In the genomic region with DNA sequence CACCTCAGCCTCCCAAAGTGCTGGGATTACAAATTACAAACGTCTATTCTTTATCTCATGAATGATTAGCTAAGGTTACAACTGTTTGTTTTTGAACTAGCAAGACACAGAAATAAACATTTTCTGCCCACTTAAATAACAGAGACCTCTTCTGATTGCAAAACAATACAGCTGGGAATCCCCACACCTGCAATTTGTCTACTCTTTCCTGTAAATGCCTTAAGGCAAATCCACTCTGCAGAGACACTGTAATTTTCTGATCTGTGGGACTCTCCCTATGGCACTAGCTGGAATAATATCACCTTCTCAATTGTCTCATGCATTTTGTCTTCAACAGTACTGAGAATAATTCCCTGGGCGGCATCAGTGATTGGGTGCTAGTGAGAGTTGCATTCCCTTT, we compare ENCODE assay signal across 14 cellular contexts.
DNase-seq lines count a peak whose midpoint lies in the region; ATAC-seq and TF ChIP-seq lines count a peak whose summit lies in the region.
"Had no signal": no experiment of that assay in that cellular context is flagged by ENCODE, and none has a peak within 500 bp of the region (broad histone marks: within the 10 kb centered on the region; RNA-seq: fewer than 3 reads in every experiment).

No MANE protein-coding gene starts in this region.

- no peak overlapping the region for H3K4me2 ChIP-seq in hepatocyte

- peaks cover 10% of the 10 kb centered on the region for H3K4me1 ChIP-seq in hepatocyte (ENCODE audit: insufficient read depth)
- no peaks in the 10 kb centered on the region for H3K4me1 ChIP-seq in SJCRH30

- no peak overlapping the region for H3K4me3 ChIP-seq in hepatocyte
- no peak overlapping the region for H3K4me3 ChIP-seq in SJCRH30
- H3K4me3 ChIP-seq: lower lobe of right lung, tibial nerve had no signal

- WGBS in hepatocyte (ENCODE audit: low lambda C conversion rate, missing lambda C conversion rate) = 75% methylated on average over 2 of the region's 2 CpGs

- H3K36me3 ChIP-seq in hepatocyte (replicated peaks; ENCODE audit: insufficient read depth, low read depth) = no peaks in the 10 kb centered on the region
- no peaks in the 10 kb centered on the region for H3K36me3 ChIP-seq in SJCRH30
- H3K36me3 ChIP-seq: lower lobe of right lung, tibial nerve had no signal

- no peak overlapping the region for H2AFZ ChIP-seq in hepatocyte

- peaks cover 26% of the 10 kb centered on the region for H3K4me1 Mint-ChIP-seq in activated naive CD8-positive, alpha-beta T cell (ENCODE audit: low read depth)

- H3K27ac Mint-ChIP-seq in activated naive CD4-positive, alpha-beta T cell treated with anti-CD3 and anti-CD28 coated beads, Interleukin-2, amount 50 U/mL, for 72 hours = peak overlapping the region; percentile 73 to 79
- H3K27ac Mint-ChIP-seq in activated naive CD8-positive, alpha-beta T cell = peak overlapping the region; percentile 90

- H3K9me2 ChIP-seq in hepatocyte (replicated peaks; ENCODE audit: insufficient read depth) = no peaks in the 10 kb centered on the region

- DNase-seq in activated naive CD4-positive, alpha-beta T cell treated with anti-CD3 and anti-CD28 coated beads, Interleukin-2, amount 50 U/mL, for 72 hours (ENCODE audit: low spot score in 2 of 2) = no peak
- DNase-seq in activated naive CD4-positive, alpha-beta T cell treated with Interleukin-2 at 50 U/mL for 16 hours = no peak
- DNase-seq in hepatocyte (ENCODE audit: low spot score) = no peak
- no peak for DNase-seq in SJCRH30
- DNase-seq in SIG-M5 treated with dmso at 0.1 percent for 504 hours (lab: John Stamatoyannopoulos, UW; ENCODE audit: unreplicated experiment) = no peak
- DNase-seq in 8988T = no peak
- DNase-seq: activated CD4-positive, alpha-beta T cell treated with anti-CD3 and anti-CD28 coated beads for 1 hour; lower lobe of right lung; NCI-H510A treated with DMSO at 0.1 percent for 48 hours; nephron progenitor cell; retina had no signal

- no peaks in the 10 kb centered on the region for H3K27me3 ChIP-seq in hepatocyte
- H3K27me3 ChIP-seq in SJCRH30 = no peaks in the 10 kb centered on the region
- H3K27me3 ChIP-seq: tibial nerve had no signal

- peak in 1 of 2 donors; percentile 40 for ATAC-seq in activated naive CD4-positive, alpha-beta T cell treated with anti-CD3 and anti-CD28 coated beads, Interleukin-2, amount 50 U/mL, for 72 hours
- no peak for ATAC-seq in HG02678 (IDR thresholded peaks at IDR 0.05; ENCODE audit: unreplicated experiment)
- ATAC-seq: lower lobe of right lung had no signal

- H4K20me1 ChIP-seq in hepatocyte (ENCODE audit: insufficient read depth, poor library complexity, severe bottlenecking) = no peaks in the 10 kb centered on the region

- no peaks in the 10 kb centered on the region for H3K79me2 ChIP-seq in hepatocyte

- TF ChIP-seq CTCF in hepatocyte (IDR thresholded peaks at IDR 0.05; ENCODE audit: poor library complexity) = no peak

- H3K9me3 ChIP-seq in hepatocyte (ENCODE audit: low read depth) (no peaks in the 10 kb centered on the region), SJCRH30 (replicated peaks) (no peaks in the 10 kb centered on the region)
- H3K9me3 ChIP-seq: lower lobe of right lung had no signal

- H3K27ac ChIP-seq in hepatocyte = peak overlapping the region; percentile 50
- no peak overlapping the region for H3K27ac ChIP-seq in SJCRH30
- H3K27ac ChIP-seq: lower lobe of right lung had no signal

- H3K9me3 Mint-ChIP-seq in activated naive CD4-positive, alpha-beta T cell treated with anti-CD3 and anti-CD28 coated beads, Interleukin-2, amount 50 U/mL, for 72 hours = peaks cover 0 to 4% of the 10 kb centered on the region in 2 donors
- no peaks in the 10 kb centered on the region for H3K9me3 Mint-ChIP-seq in activated naive CD8-positive, alpha-beta T cell (ENCODE audit: low read depth)

- H3K27me3 Mint-ChIP-seq in activated naive CD8-positive, alpha-beta T cell = no peaks in the 10 kb centered on the region

- no peak overlapping the region for H3K4me3 Mint-ChIP-seq in activated naive CD8-positive, alpha-beta T cell
- H3K4me3 Mint-ChIP-seq: nephron progenitor cell had no signal

- peaks cover 0 to 18% of the 10 kb centered on the region in 2 donors for H3K36me3 Mint-ChIP-seq in activated naive CD4-positive, alpha-beta T cell treated with anti-CD3 and anti-CD28 coated beads, Interleukin-2, amount 50 U/mL, for 72 hours
- H3K36me3 Mint-ChIP-seq in activated naive CD8-positive, alpha-beta T cell = peaks cover 3% of the 10 kb centered on the region
